18 cellular contexts compared by ENCODE assay signal in genomic region chr4:88756149-88756548, GRCh38.
"Had no signal": no experiment of that assay in that cellular context is flagged by ENCODE, and none has a peak within 500 bp of the region (broad histone marks: within the 10 kb centered on the region; RNA-seq: fewer than 3 reads in every experiment).

No MANE protein-coding gene starts in this region.

- H3K4me3 Mint-ChIP-seq: activated CD4-positive, alpha-beta memory T cell treated with anti-CD3 and anti-CD28 coated beads, Interleukin-2, amount 10 ng/mL, durations not matched to agents 7 days and 5 days; activated naive CD8-positive, alpha-beta T cell; naive B cell had no signal

- ATAC-seq: heart right ventricle, left colon had no signal

- H3K36me3 Mint-ChIP-seq: naive B cell had no signal

- H3K36me3 ChIP-seq: ovary had no signal

- H3K27ac ChIP-seq: coronary artery, heart right ventricle, ovary, upper lobe of left lung had no signal

- H3K9me3 Mint-ChIP-seq: activated CD4-positive, alpha-beta memory T cell treated with anti-CD3 and anti-CD28 coated beads, Interleukin-2, amount 10 ng/mL, durations not matched to agents 7 days and 5 days had no signal

- H3K4me1 Mint-ChIP-seq: naive B cell had no signal

- H3K9me3 ChIP-seq: heart right ventricle, ovary, upper lobe of left lung had no signal

- H3K27ac Mint-ChIP-seq: activated CD4-positive, alpha-beta memory T cell treated with anti-CD3 and anti-CD28 coated beads, Interleukin-2, amount 10 ng/mL, durations not matched to agents 7 days and 5 days; activated naive CD8-positive, alpha-beta T cell had no signal

- H3K4me3 ChIP-seq: coronary artery, heart right ventricle, ovary, upper lobe of left lung had no signal

- DNase-seq: activated CD4-positive, alpha-beta memory T cell treated with anti-CD3 and anti-CD28 coated beads, Interleukin-2, amount 10 ng/mL, durations not matched to agents 7 days and 5 days; activated CD4-positive, alpha-beta T cell treated with anti-CD3 and anti-CD28 coated beads for 4 hours; activated gamma-delta T cell treated with Interleukin-2 at 50 U/mL for 16 hours; amniotic stem cell; central memory CD4-positive, alpha-beta T cell; effector memory CD4-positive, alpha-beta T cell; foreskin melanocyte; heart right ventricle; left colon; naive B cell; ovary; small intestine; stimulated activated CD4-positive, alpha-beta T cell treated with anti-CD3 and anti-CD28 coated beads, Interleukin-4, amount 100 ng/mL, for 24 hours; stimulated activated CD8-positive, alpha-beta memory T cell treated with anti-CD3 and anti-CD28 coated beads, Interleukin-4, amount 100 ng/mL, for 48 hours; stimulated activated naive CD4-positive, alpha-beta T cell treated with Interleukin-2 at 50 U/mL for 16 hours; upper lobe of left lung had no signal

- H3K27me3 Mint-ChIP-seq: activated CD4-positive, alpha-beta memory T cell treated with anti-CD3 and anti-CD28 coated beads, Interleukin-2, amount 10 ng/mL, durations not matched to agents 7 days and 5 days; activated naive CD8-positive, alpha-beta T cell; naive B cell had no signal

- H3K27me3 ChIP-seq: heart right ventricle, ovary, upper lobe of left lung had no signal
